1 cellular context compared by ENCODE assay signal in the genomic region with DNA sequence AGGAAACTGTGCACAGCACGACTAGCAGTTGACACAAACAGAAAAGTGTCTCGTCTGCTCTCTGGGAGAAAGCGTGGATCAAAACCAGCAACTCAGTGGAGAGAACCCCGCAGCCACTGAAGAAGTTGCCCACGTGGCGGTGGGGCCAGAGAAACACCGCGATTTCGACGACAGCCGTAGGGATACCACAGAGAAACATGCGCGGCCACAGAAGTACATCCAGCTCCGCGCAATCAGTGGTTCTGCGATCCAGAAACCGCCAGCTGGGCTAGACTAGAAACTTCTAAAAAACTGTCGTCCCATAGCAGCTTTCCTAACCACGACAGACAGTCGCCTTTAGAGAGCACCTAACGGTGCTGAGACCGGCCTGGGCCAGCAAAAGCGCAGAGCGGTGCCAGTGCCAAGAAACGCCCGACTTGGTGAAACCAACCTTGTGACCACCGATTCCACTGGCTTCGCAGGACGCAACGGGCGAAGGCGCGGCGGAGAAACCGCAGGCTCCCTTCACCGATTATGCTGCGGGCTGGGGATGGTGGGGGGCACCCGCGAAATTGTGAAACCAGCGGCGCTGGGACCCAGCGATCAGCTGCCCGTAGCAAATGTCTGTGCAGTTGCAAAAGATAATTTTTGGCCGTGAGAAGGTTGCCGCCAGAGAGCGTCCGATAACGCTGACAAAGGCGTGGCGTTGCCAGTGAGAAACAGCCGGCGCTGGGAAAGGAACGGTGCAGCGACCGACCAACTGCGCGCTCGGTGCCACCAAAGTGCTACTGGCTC.
TF ChIP-seq lines count a peak whose summit lies in the region.

No MANE protein-coding gene starts in this region.

TF ChIP-seq in K562, 482 proteins besides CTCF, POLR2A, EP300 and RAD21 (continued from another document and continues in another):
- TF ChIP-seq SIX5 (IDR thresholded peaks at IDR 0.05; ENCODE audit: borderline replicate concordance in 1 of 2, insufficient read depth in 1 of 2, low read depth in 1 of 2, low read length in 2 of 2) (no peak), NEUROD1 (IDR thresholded peaks at IDR 0.05; ENCODE audit: borderline replicate concordance, low read depth, low read length, partially characterized antibody) (peak; percentile 84), NCOA6 (IDR thresholded peaks at IDR 0.05) (no peak), ZBTB9 (CRISPR knock-in tag; IDR thresholded peaks at IDR 0.05) (peak; percentile 11; the same call in 1 of the 2 replicates), CXXC5 (CRISPR knock-in tag; IDR thresholded peaks at IDR 0.05) (peak; percentile 92), VEZF1 (CRISPR knock-in tag; IDR thresholded peaks at IDR 0.05) (peak; percentile 21; the same call in 1 of the 2 replicates), ZNF253 (CRISPR knock-in tag; conservative IDR thresholded peaks at IDR 0.05) (no peak), OTX1 (CRISPR knock-in tag; IDR thresholded peaks at IDR 0.05) (no peak), HLTF (IDR thresholded peaks at IDR 0.05) (no peak), SAFB (IDR thresholded peaks at IDR 0.05; ENCODE audit: borderline replicate concordance, low read depth, low read length) (no peak), KLF1 (tag; IDR thresholded peaks at IDR 0.05) (no peak; the same call in 1 of the 2 replicates), SLC30A9 (CRISPR knock-in tag; IDR thresholded peaks at IDR 0.05) (no peak), ZBTB26 (CRISPR knock-in tag; IDR thresholded peaks at IDR 0.05) (no peak), ZNF12 (CRISPR knock-in tag; IDR thresholded peaks at IDR 0.05) (no peak), TBP (optimal IDR thresholded peaks at IDR 0.05; ENCODE audit: low read depth, low read length) (peak; percentile 75), GTF2A2 (tag; IDR thresholded peaks at IDR 0.05) (no peak), RNF219 (CRISPR knock-in tag; IDR thresholded peaks at IDR 0.05) (no peak), ZBTB8A (IDR thresholded peaks at IDR 0.05; ENCODE audit: partially characterized antibody) (no peak), FOXO4 (CRISPR knock-in tag; IDR thresholded peaks at IDR 0.05) (no peak), ESRRA (IDR thresholded peaks at IDR 0.05; ENCODE audit: borderline replicate concordance, low read depth) (no peak), SNRNP70 (optimal IDR thresholded peaks at IDR 0.05; ENCODE audit: low read depth, low read length) (no peak), ZNF561 (CRISPR knock-in tag; conservative IDR thresholded peaks at IDR 0.05) (no peak), HNRNPL (IDR thresholded peaks at IDR 0.05; ENCODE audit: low read depth, low read length) (peak; percentile 77; the same call in 1 of the 2 replicates), JUND (IDR thresholded peaks at IDR 0.05; ENCODE audit: borderline replicate concordance, low read depth, low read length) (peak; percentile 66; the same call in 1 of the 2 replicates), JUND (tag; IDR thresholded peaks at IDR 0.05; ENCODE audit: borderline replicate concordance, low read depth, low read length) (no peak; the same call in 2 of the 3 replicates), SMARCA4 (IDR thresholded peaks at IDR 0.05) (peak; percentile 71), RBM39 (optimal IDR thresholded peaks at IDR 0.05; ENCODE audit: low read depth, low read length) (no peak), ZNF717 (CRISPR knock-in tag; IDR thresholded peaks at IDR 0.05) (no peak), CBFA2T3 (IDR thresholded peaks at IDR 0.05) (peak; percentile 82), YBX1 (IDR thresholded peaks at IDR 0.05) (no peak), ATF6 (CRISPR knock-in tag; IDR thresholded peaks at IDR 0.05) (peak; percentile 84; the same call in 1 of the 2 replicates), HDAC8 (tag; IDR thresholded peaks at IDR 0.05) (no peak), ZNF134 (CRISPR knock-in tag; conservative IDR thresholded peaks at IDR 0.05) (0 out of 2 replicates have a peak, but pooled peaks have one; percentile 14), NR0B1 (IDR thresholded peaks at IDR 0.05; ENCODE audit: partially characterized antibody) (no peak)
- TF ChIP-seq, protein P1, sequence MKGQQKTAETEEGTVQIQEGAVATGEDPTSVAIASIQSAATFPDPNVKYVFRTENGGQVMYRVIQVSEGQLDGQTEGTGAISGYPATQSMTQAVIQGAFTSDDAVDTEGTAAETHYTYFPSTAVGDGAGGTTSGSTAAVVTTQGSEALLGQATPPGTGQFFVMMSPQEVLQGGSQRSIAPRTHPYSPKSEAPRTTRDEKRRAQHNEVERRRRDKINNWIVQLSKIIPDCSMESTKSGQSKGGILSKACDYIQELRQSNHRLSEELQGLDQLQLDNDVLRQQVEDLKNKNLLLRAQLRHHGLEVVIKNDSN (CRISPR knock-in tag; IDR thresholded peaks at IDR 0.05), result peak; percentile 63
- TF ChIP-seq, protein P2, sequence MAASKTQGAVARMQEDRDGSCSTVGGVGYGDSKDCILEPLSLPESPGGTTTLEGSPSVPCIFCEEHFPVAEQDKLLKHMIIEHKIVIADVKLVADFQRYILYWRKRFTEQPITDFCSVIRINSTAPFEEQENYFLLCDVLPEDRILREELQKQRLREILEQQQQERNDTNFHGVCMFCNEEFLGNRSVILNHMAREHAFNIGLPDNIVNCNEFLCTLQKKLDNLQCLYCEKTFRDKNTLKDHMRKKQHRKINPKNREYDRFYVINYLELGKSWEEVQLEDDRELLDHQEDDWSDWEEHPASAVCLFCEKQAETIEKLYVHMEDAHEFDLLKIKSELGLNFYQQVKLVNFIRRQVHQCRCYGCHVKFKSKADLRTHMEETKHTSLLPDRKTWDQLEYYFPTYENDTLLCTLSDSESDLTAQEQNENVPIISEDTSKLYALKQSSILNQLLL (CRISPR knock-in tag; IDR thresholded peaks at IDR 0.05; ENCODE audit: borderline replicate concordance), result no peak
- TF ChIP-seq, protein P3, sequence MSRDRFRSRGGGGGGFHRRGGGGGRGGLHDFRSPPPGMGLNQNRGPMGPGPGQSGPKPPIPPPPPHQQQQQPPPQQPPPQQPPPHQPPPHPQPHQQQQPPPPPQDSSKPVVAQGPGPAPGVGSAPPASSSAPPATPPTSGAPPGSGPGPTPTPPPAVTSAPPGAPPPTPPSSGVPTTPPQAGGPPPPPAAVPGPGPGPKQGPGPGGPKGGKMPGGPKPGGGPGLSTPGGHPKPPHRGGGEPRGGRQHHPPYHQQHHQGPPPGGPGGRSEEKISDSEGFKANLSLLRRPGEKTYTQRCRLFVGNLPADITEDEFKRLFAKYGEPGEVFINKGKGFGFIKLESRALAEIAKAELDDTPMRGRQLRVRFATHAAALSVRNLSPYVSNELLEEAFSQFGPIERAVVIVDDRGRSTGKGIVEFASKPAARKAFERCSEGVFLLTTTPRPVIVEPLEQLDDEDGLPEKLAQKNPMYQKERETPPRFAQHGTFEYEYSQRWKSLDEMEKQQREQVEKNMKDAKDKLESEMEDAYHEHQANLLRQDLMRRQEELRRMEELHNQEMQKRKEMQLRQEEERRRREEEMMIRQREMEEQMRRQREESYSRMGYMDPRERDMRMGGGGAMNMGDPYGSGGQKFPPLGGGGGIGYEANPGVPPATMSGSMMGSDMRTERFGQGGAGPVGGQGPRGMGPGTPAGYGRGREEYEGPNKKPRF (IDR thresholded peaks at IDR 0.05; ENCODE audit: low read depth, low read length), result no peak
- TF ChIP-seq, protein P4, sequence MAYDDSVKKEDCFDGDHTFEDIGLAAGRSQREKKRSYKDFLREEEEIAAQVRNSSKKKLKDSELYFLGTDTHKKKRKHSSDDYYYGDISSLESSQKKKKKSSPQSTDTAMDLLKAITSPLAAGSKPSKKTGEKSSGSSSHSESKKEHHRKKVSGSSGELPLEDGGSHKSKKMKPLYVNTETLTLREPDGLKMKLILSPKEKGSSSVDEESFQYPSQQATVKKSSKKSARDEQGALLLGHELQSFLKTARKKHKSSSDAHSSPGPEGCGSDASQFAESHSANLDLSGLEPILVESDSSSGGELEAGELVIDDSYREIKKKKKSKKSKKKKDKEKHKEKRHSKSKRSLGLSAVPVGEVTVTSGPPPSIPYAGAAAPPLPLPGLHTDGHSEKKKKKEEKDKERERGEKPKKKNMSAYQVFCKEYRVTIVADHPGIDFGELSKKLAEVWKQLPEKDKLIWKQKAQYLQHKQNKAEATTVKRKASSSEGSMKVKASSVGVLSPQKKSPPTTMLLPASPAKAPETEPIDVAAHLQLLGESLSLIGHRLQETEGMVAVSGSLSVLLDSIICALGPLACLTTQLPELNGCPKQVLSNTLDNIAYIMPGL (CRISPR knock-in tag; IDR thresholded peaks at IDR 0.05), result peak; percentile 94
